ENCODE assay signal across 1 cellular context in the genomic region with DNA sequence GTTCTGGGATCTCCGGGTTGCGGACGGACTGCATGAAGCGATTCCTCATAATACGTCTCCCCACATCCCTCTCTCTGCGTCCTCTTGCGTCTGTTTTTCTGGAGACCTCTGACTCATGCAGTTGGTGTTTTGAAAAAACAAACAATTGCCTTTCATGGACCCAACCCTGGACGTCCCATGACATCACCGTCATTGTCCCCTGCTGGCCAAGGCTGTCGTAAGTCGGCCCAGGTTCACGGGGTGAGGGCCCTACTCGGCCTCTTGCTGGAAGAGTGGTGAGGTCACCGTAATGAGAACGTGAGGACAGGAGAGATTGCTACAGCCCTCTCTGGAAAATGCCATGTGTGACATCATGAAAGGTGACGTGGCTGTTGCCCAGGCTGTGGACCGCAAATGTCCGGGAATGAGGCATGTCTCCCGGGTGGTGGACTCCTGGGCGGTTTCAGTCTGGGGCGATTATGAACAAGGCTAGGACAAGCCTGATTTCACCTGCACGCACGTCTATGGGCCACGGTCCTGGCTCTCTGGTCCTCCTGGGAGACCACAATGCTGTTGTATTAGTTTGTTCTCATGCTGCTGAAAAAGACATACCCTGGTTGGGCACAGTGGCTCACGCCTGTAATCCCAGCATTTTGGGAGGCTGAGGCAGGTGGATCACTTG.
TF ChIP-seq lines count a peak whose summit lies in the region.

No MANE protein-coding gene starts in this region.

TF ChIP-seq in HepG2, 621 proteins besides CTCF, POLR2A, EP300 and RAD21 (continued from another document and continues in another):
- TF ChIP-seq, protein P1, sequence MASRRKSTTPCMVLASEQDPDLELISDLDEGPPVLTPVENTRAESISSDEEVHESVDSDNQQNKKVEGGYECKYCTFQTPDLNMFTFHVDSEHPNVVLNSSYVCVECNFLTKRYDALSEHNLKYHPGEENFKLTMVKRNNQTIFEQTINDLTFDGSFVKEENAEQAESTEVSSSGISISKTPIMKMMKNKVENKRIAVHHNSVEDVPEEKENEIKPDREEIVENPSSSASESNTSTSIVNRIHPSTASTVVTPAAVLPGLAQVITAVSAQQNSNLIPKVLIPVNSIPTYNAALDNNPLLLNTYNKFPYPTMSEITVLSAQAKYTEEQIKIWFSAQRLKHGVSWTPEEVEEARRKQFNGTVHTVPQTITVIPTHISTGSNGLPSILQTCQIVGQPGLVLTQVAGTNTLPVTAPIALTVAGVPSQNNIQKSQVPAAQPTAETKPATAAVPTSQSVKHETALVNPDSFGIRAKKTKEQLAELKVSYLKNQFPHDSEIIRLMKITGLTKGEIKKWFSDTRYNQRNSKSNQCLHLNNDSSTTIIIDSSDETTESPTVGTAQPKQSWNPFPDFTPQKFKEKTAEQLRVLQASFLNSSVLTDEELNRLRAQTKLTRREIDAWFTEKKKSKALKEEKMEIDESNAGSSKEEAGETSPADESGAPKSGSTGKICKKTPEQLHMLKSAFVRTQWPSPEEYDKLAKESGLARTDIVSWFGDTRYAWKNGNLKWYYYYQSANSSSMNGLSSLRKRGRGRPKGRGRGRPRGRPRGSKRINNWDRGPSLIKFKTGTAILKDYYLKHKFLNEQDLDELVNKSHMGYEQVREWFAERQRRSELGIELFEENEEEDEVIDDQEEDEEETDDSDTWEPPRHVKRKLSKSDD (CRISPR knock-in tag; IDR thresholded peaks at IDR 0.05; ENCODE audit: low read depth), result peak; percentile 98
- TF ChIP-seq MED1 (CRISPR knock-in tag; IDR thresholded peaks at IDR 0.05) (peak; percentile 95), ZNF644 (CRISPR knock-in tag; IDR thresholded peaks at IDR 0.05; ENCODE audit: low read depth) (no peak), ZNF557 (CRISPR knock-in tag; IDR thresholded peaks at IDR 0.05) (no peak), HOXD1 (CRISPR knock-in tag; IDR thresholded peaks at IDR 0.05) (no peak), ZNF280D (CRISPR knock-in tag; IDR thresholded peaks at IDR 0.05) (peak; percentile 39; the same call in 1 of the 2 replicates), KAT7 (CRISPR knock-in tag; IDR thresholded peaks at IDR 0.05; ENCODE audit: borderline replicate concordance) (no peak), EZH2 (conservative IDR thresholded peaks at IDR 0.05; ENCODE audit: low read depth, low read length) (no peak), KLF15 (CRISPR knock-in tag; IDR thresholded peaks at IDR 0.05; ENCODE audit: borderline replicate concordance) (no peak), DDIT3 (CRISPR knock-in tag; IDR thresholded peaks at IDR 0.05) (no peak), ZBTB34 (CRISPR knock-in tag; IDR thresholded peaks at IDR 0.05) (no peak), ZNF7 (CRISPR knock-in tag; IDR thresholded peaks at IDR 0.05) (no peak; the same call in 1 of the 2 replicates), ZNF138 (CRISPR knock-in tag; IDR thresholded peaks at IDR 0.05; ENCODE audit: low read depth) (no peak), SMAD9 (CRISPR knock-in tag; IDR thresholded peaks at IDR 0.05) (no peak), RNF2 (conservative IDR thresholded peaks at IDR 0.05; ENCODE audit: low read depth) (peak; percentile 73; the same call in 1 of the 2 replicates), RELA (CRISPR knock-in tag; IDR thresholded peaks at IDR 0.05) (no peak), SMC3 (IDR thresholded peaks at IDR 0.05; ENCODE audit: low read length) (no peak), THYN1 (CRISPR knock-in tag; IDR thresholded peaks at IDR 0.05; ENCODE audit: borderline replicate concordance, low read depth) (no peak), NFRKB (IDR thresholded peaks at IDR 0.05) (no peak), PAF1 (CRISPR knock-in tag; IDR thresholded peaks at IDR 0.05) (no peak), GRHL1 (CRISPR knock-in tag; conservative IDR thresholded peaks at IDR 0.05) (no peak), ZNF124 (CRISPR knock-in tag; IDR thresholded peaks at IDR 0.05) (no peak), RFX3 (CRISPR knock-in tag; IDR thresholded peaks at IDR 0.05) (no peak), EEA1 (CRISPR knock-in tag; IDR thresholded peaks at IDR 0.05; ENCODE audit: borderline replicate concordance) (no peak), HNF4G (IDR thresholded peaks at IDR 0.05; ENCODE audit: borderline replicate concordance, low read depth, low read length) (no peak), HNF4G (CRISPR knock-in tag; IDR thresholded peaks at IDR 0.05; ENCODE audit: borderline replicate concordance, low read depth) (peak; percentile 50; the same call in 1 of the 2 replicates), ZNF550 (CRISPR knock-in tag; IDR thresholded peaks at IDR 0.05; ENCODE audit: borderline replicate concordance) (no peak), HOMEZ (CRISPR knock-in tag; IDR thresholded peaks at IDR 0.05; ENCODE audit: low read depth) (peak; percentile 50; the same call in 1 of the 2 replicates), MTF1 (CRISPR knock-in tag; IDR thresholded peaks at IDR 0.05) (no peak), ZMAT3 (CRISPR knock-in tag; conservative IDR thresholded peaks at IDR 0.05) (no peak), WIZ (CRISPR knock-in tag; IDR thresholded peaks at IDR 0.05) (0 out of 2 replicates have a peak, but pooled peaks have one; percentile 20), ZNF121 (CRISPR knock-in tag; IDR thresholded peaks at IDR 0.05) (no peak), ZGPAT (CRISPR knock-in tag; IDR thresholded peaks at IDR 0.05) (peak; percentile 55; the same call in 1 of the 2 replicates), NCOA5 (CRISPR knock-in tag; IDR thresholded peaks at IDR 0.05) (no peak), ZNF3 (CRISPR knock-in tag; IDR thresholded peaks at IDR 0.05) (no peak), PHF20 (CRISPR knock-in tag; IDR thresholded peaks at IDR 0.05) (no peak), ZNF839 (CRISPR knock-in tag; IDR thresholded peaks at IDR 0.05; ENCODE audit: borderline replicate concordance) (no peak), NFYB (CRISPR knock-in tag; IDR thresholded peaks at IDR 0.05) (no peak), ZKSCAN5 (CRISPR knock-in tag; IDR thresholded peaks at IDR 0.05) (no peak), SRY (CRISPR knock-in tag; IDR thresholded peaks at IDR 0.05) (0 out of 2 replicates have a peak, but pooled peaks have one; percentile 17), ZNF337 (CRISPR knock-in tag; IDR thresholded peaks at IDR 0.05; ENCODE audit: borderline replicate concordance, low read depth) (no peak), ZNF709 (CRISPR knock-in tag; IDR thresholded peaks at IDR 0.05) (peak; percentile 54; the same call in 1 of the 2 replicates), PHB2 (IDR thresholded peaks at IDR 0.05; ENCODE audit: partially characterized antibody) (no peak)
- TF ChIP-seq, protein P2, sequence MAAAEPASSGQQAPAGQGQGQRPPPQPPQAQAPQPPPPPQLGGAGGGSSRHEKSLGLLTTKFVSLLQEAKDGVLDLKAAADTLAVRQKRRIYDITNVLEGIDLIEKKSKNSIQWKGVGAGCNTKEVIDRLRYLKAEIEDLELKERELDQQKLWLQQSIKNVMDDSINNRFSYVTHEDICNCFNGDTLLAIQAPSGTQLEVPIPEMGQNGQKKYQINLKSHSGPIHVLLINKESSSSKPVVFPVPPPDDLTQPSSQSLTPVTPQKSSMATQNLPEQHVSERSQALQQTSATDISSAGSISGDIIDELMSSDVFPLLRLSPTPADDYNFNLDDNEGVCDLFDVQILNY (CRISPR knock-in tag; conservative IDR thresholded peaks at IDR 0.05), result no peak
- TF ChIP-seq, protein P3, sequence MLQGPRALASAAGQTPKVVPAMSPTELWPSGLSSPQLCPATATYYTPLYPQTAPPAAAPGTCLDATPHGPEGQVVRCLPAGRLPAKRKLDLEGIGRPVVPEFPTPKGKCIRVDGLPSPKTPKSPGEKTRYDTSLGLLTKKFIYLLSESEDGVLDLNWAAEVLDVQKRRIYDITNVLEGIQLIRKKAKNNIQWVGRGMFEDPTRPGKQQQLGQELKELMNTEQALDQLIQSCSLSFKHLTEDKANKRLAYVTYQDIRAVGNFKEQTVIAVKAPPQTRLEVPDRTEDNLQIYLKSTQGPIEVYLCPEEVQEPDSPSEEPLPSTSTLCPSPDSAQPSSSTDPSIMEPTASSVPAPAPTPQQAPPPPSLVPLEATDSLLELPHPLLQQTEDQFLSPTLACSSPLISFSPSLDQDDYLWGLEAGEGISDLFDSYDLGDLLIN (CRISPR knock-in tag; IDR thresholded peaks at IDR 0.05; ENCODE audit: borderline replicate concordance), result no peak
- TF ChIP-seq, protein P4, sequence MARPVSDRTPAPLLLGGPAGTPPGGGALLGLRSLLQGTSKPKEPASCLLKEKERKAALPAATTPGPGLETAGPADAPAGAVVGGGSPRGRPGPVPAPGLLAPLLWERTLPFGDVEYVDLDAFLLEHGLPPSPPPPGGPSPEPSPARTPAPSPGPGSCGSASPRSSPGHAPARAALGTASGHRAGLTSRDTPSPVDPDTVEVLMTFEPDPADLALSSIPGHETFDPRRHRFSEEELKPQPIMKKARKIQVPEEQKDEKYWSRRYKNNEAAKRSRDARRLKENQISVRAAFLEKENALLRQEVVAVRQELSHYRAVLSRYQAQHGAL (CRISPR knock-in tag; IDR thresholded peaks at IDR 0.05; ENCODE audit: not compliant biosample characterization), result no peak
- TF ChIP-seq, protein P5, sequence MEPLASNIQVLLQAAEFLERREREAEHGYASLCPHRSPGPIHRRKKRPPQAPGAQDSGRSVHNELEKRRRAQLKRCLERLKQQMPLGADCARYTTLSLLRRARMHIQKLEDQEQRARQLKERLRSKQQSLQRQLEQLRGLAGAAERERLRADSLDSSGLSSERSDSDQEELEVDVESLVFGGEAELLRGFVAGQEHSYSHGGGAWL (CRISPR knock-in tag; IDR thresholded peaks at IDR 0.05), result no peak
